Comparison of ENCODE assay signal across 9 cellular contexts in the genomic region with DNA sequence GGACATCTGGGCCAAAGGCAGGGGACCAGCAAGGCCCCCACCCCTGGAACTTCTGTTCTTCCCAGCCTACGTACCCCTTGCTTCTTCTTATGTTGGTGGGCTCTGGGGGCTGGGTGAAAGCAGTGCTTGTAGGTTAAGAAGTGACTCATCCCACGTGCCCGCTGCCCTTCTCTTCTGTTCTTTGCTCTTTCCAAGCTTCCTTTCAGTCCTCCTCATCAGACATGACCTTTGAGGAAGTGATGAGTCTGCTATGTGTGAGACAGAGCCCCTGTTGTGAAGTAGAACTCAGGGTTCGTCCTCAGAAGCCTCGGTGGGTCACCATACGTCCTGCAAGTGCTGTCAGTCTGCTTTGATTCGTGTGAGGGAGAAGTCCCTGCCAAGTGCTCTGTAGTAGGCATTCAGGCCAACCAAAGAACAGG. TPM values are rescaled to one million over a fixed set of nuclear protein-coding genes. Genes with fewer than 3 reads are reported as not detected.
A peak's percentile ranks its signal among the peaks of the same experiment; 100 is the strongest.
DNase-seq lines count a peak whose midpoint lies in the region; ATAC-seq and TF ChIP-seq lines count a peak whose summit lies in the region.
"Had no signal": no experiment of that assay in that cellular context is flagged by ENCODE, and none has a peak within 500 bp of the region (broad histone marks: within the 10 kb centered on the region; RNA-seq: fewer than 3 reads in every experiment).

No MANE protein-coding gene starts in this region.

- no peak for TF ChIP-seq POLR2A in testis (IDR thresholded peaks at IDR 0.05)

- peaks cover 53% of the 10 kb centered on the region for H3K36me3 Mint-ChIP-seq in activated CD4-positive, alpha-beta memory T cell treated with anti-CD3 and anti-CD28 coated beads, Interleukin-2, amount 10 ng/mL, durations not matched to agents 7 days and 5 days (ENCODE audit: low read depth)
- peaks cover 31 to 42% of the 10 kb centered on the region in 2 donors for H3K36me3 Mint-ChIP-seq in stimulated activated naive B cell treated with anti-CD40 and anti-IgM and Interleukin-4, amounts not matched to agents 10 μg/mL and 1 μg/mL and 100 μg/mL, for 72 hours

- peak; percentile 71 for DNase-seq in activated CD8-positive, alpha-beta memory T cell treated with anti-CD3 and anti-CD28 coated beads for 24 hours
- no peak for DNase-seq in activated CD8-positive, alpha-beta memory T cell treated with anti-CD3 and anti-CD28 coated beads, Interleukin-2, amount 50 U/mL, for 48 hours
- no peak for DNase-seq in activated CD4-positive, alpha-beta memory T cell treated with anti-CD3 and anti-CD28 coated beads, Interleukin-2, amount 10 ng/mL, durations not matched to agents 7 days and 5 days
- DNase-seq in fibroblast of villous mesenchyme (ENCODE audit: low read depth) (peak; percentile 70), testis (no peak), anterior cingulate cortex (lab: John Stamatoyannopoulos, UW) (no peak)
- no peak for DNase-seq in stimulated activated naive B cell treated with anti-CD40 and anti-IgM and Interleukin-4, amounts not matched to agents 10 μg/mL and 1 μg/mL and 100 μg/mL, for 72 hours
- DNase-seq: NCI-H2081 had no signal

- H3K36me3 ChIP-seq in testis (ENCODE audit: low read depth, missing control alignments): no peaks in the 10 kb centered on the region

- no peak overlapping the region for H3K4me3 Mint-ChIP-seq in activated CD4-positive, alpha-beta memory T cell treated with anti-CD3 and anti-CD28 coated beads, Interleukin-2, amount 10 ng/mL, durations not matched to agents 7 days and 5 days
- no peak overlapping the region for H3K4me3 Mint-ChIP-seq in stimulated activated naive B cell treated with anti-CD40 and anti-IgM and Interleukin-4, amounts not matched to agents 10 μg/mL and 1 μg/mL and 100 μg/mL, for 72 hours

- no peaks in the 10 kb centered on the region for H3K27me3 ChIP-seq in testis

- H3K27me3 Mint-ChIP-seq in activated CD4-positive, alpha-beta memory T cell treated with anti-CD3 and anti-CD28 coated beads, Interleukin-2, amount 10 ng/mL, durations not matched to agents 7 days and 5 days: no peaks in the 10 kb centered on the region
- H3K27me3 Mint-ChIP-seq in stimulated activated naive B cell treated with anti-CD40 and anti-IgM and Interleukin-4, amounts not matched to agents 10 μg/mL and 1 μg/mL and 100 μg/mL, for 72 hours: no peaks in the 10 kb centered on the region

- H3K4me3 ChIP-seq in fibroblast of villous mesenchyme (ENCODE audit: low read depth, low read length) (no peak overlapping the region), testis (no peak overlapping the region)

- no peaks in the 10 kb centered on the region for H3K9me3 Mint-ChIP-seq in activated CD4-positive, alpha-beta memory T cell treated with anti-CD3 and anti-CD28 coated beads, Interleukin-2, amount 10 ng/mL, durations not matched to agents 7 days and 5 days
- H3K9me3 Mint-ChIP-seq in stimulated activated naive B cell treated with anti-CD40 and anti-IgM and Interleukin-4, amounts not matched to agents 10 μg/mL and 1 μg/mL and 100 μg/mL, for 72 hours: no peaks in the 10 kb centered on the region

- POLR2A ChIA-PET in activated CD4-positive, alpha-beta memory T cell treated with anti-CD3 and anti-CD28 coated beads, Interleukin-2, amount 10 ng/mL, durations not matched to agents 7 days and 5 days (lab: Charles Lee): interaction anchor here (1.0 to 16.0 kb wide), 4 partner anchors 11 to 39 kb away, joined by 3 to 396 read pairs (median 4); no protein-coding TSS in a partner anchor

- peaks cover 71% of the 10 kb centered on the region for H3K4me1 Mint-ChIP-seq in activated CD4-positive, alpha-beta memory T cell treated with anti-CD3 and anti-CD28 coated beads, Interleukin-2, amount 10 ng/mL, durations not matched to agents 7 days and 5 days
- H3K4me1 Mint-ChIP-seq in stimulated activated naive B cell treated with anti-CD40 and anti-IgM and Interleukin-4, amounts not matched to agents 10 μg/mL and 1 μg/mL and 100 μg/mL, for 72 hours: peaks cover 39 to 62% of the 10 kb centered on the region in 2 donors

- H3K27ac Mint-ChIP-seq in activated CD4-positive, alpha-beta memory T cell treated with anti-CD3 and anti-CD28 coated beads, Interleukin-2, amount 10 ng/mL, durations not matched to agents 7 days and 5 days: peak overlapping the region; percentile 57
- no peak overlapping the region for H3K27ac Mint-ChIP-seq in stimulated activated naive B cell treated with anti-CD40 and anti-IgM and Interleukin-4, amounts not matched to agents 10 μg/mL and 1 μg/mL and 100 μg/mL, for 72 hours

- intact Hi-C loops in testis (cut with DNase I; ENCODE audit: low total_unique reads): no loop called here

- peak; percentile 45 to 70 for ATAC-seq in stimulated activated naive B cell treated with anti-CD40 and anti-IgM and Interleukin-4, amounts not matched to agents 10 μg/mL and 1 μg/mL and 100 μg/mL, for 72 hours (replicated peaks)
- no peak for ATAC-seq in HG03095 (IDR thresholded peaks at IDR 0.05; ENCODE audit: unreplicated experiment)

- 60 to 75% methylated on average over 7 of the region's 7 CpGs for WGBS in testis, 2 donors

- H3K9me3 ChIP-seq in testis: no peaks in the 10 kb centered on the region

- peaks cover 11% of the 10 kb centered on the region for H3K4me1 ChIP-seq in testis

- TF ChIP-seq CTCF in fibroblast of villous mesenchyme (IDR thresholded peaks at IDR 0.05; ENCODE audit: insufficient read depth, low read depth, low read length) (no peak), testis (IDR thresholded peaks at IDR 0.05) (no peak)

- CTCF ChIA-PET in activated CD4-positive, alpha-beta memory T cell treated with anti-CD3 and anti-CD28 coated beads, Interleukin-2, amount 10 ng/mL, durations not matched to agents 7 days and 5 days (lab: Charles Lee): interaction anchor here (1.4 kb wide), 1 partner anchor 102 kb away, joined by 3 read pairs; no protein-coding TSS in a partner anchor

- no peak overlapping the region for H3K27ac ChIP-seq in testis

RNA-seq across cellular contexts. Expression of a gene that starts 12.7 kb away (rescaled TPM):
- total RNA-seq in activated CD4-positive, alpha-beta memory T cell treated with anti-CD3 and anti-CD28 coated beads, Interleukin-2, amount 10 ng/mL, durations not matched to agents 7 days and 5 days: 100 to 1,000 TPM; 168 TPM
- total RNA-seq in fibroblast of villous mesenchyme (37.0 and 51.0 TPM in 2 replicates), testis (100 to 1,000 TPM in 1 of 2 donors, 10 to 100 TPM in 1; 81.6 to 101 TPM)
- polyA plus RNA-seq in testis (ENCODE audit: insufficient read depth, low read depth, low replicate concordance): 71.0 TPM

RNA-seq across cellular contexts. Expression of a gene that starts 24.5 kb away (rescaled TPM):
- 10 to 100 TPM; 31.1 to 32.8 TPM for total RNA-seq in activated CD4-positive, alpha-beta memory T cell treated with anti-CD3 and anti-CD28 coated beads, Interleukin-2, amount 10 ng/mL, durations not matched to agents 7 days and 5 days
- total RNA-seq in fibroblast of villous mesenchyme (29.3 and 31.1 TPM in 2 replicates), testis (10 to 100 TPM; 39.8 to 41.7 TPM)
- 18.1 TPM for polyA plus RNA-seq in testis (ENCODE audit: insufficient read depth, low read depth, low replicate concordance)

Comparison
In these comparisons a context has a peak if more than half of its experiments do, and no peak if none do; other contexts are left out.
1. DNase-seq: peak in activated CD8-positive, alpha-beta memory T cell treated with anti-CD3 and anti-CD28 coated beads for 24 hours (single experiment) and fibroblast of villous mesenchyme (single experiment); none in activated CD8-positive, alpha-beta memory T cell treated with anti-CD3 and anti-CD28 coated beads, Interleukin-2, amount 50 U/mL, for 48 hours (single experiment), activated CD4-positive, alpha-beta memory T cell treated with anti-CD3 and anti-CD28 coated beads, Interleukin-2, amount 10 ng/mL, durations not matched to agents 7 days and 5 days (single experiment), stimulated activated naive B cell treated with anti-CD40 and anti-IgM and Interleukin-4, amounts not matched to agents 10 μg/mL and 1 μg/mL and 100 μg/mL, for 72 hours (single experiment), testis (single experiment) and anterior cingulate cortex (0 of 58).